ENCODE assay signal across 10 cellular contexts in genomic region chr16:89317101-89317671, GRCh38.
A peak's percentile ranks its signal among the peaks of the same experiment; 100 is the strongest.
DNase-seq lines count a peak whose midpoint lies in the region; ATAC-seq and TF ChIP-seq lines count a peak whose summit lies in the region.
"Had no signal": no experiment of that assay in that cellular context is flagged by ENCODE, and none has a peak within 500 bp of the region (broad histone marks: within the 10 kb centered on the region; RNA-seq: fewer than 3 reads in every experiment).

No MANE protein-coding gene starts in this region.

- H3K27ac ChIP-seq in BLaER1, result peak overlapping the region; percentile 49

- ATAC-seq in mucosa of descending colon (peak; percentile 50), HG03457 (IDR thresholded peaks at IDR 0.05; ENCODE audit: unreplicated experiment) (no peak), HG02623 (IDR thresholded peaks at IDR 0.05; ENCODE audit: unreplicated experiment) (no peak), GM21381 (IDR thresholded peaks at IDR 0.05; ENCODE audit: unreplicated experiment) (no peak)

- H3K36me3 ChIP-seq in BLaER1 (peaks cover 65% of the 10 kb centered on the region), mucosa of descending colon (ENCODE audit: low read depth) (no peaks in the 10 kb centered on the region)

- no peak for DNase-seq in HFFc6
- peak in 1 of 3 donors; percentile 71 for DNase-seq in mucosa of descending colon
- DNase-seq in iPS-NIHi11 (ENCODE audit: low spot score), result no peak
- DNase-seq: hypothalamus, NCI-H1694 treated with DMSO at 0.1 percent for 48 hours had no signal

- H3K4me3 ChIP-seq in BLaER1, result no peak overlapping the region
- H3K4me3 ChIP-seq in mucosa of descending colon, result no peak overlapping the region

- intact Hi-C loops in mucosa of descending colon (cut with DNase I, micrococcal nuclease), result no loop called here

- H3K4me3 Mint-ChIP-seq in HFFc6 (peak overlapping the region; percentile 77), brain (no peak overlapping the region)

- peaks cover 100% of the 10 kb centered on the region for H4K20me1 ChIP-seq in BLaER1

- TF ChIP-seq CTCF in HFFc6 (IDR thresholded peaks at IDR 0.05), result no peak
- TF ChIP-seq CTCF in brain (conservative IDR thresholded peaks at IDR 0.05), result no peak
- TF ChIP-seq CTCF in mucosa of descending colon (IDR thresholded peaks at IDR 0.05), result no peak

- H3K27me3 Mint-ChIP-seq in HFFc6 (ENCODE audit: insufficient read depth) (peaks cover 11% of the 10 kb centered on the region), brain (no peaks in the 10 kb centered on the region)

- H3K9me3 ChIP-seq in BLaER1, result no peaks in the 10 kb centered on the region
- no peaks in the 10 kb centered on the region for H3K9me3 ChIP-seq in mucosa of descending colon

- H3K4me2 ChIP-seq in BLaER1, result peak overlapping the region; percentile 77

- H3K4me1 ChIP-seq in BLaER1 (peaks cover 90% of the 10 kb centered on the region), mucosa of descending colon (ENCODE audit: low read depth) (peaks cover 72% of the 10 kb centered on the region)

- H3K9ac ChIP-seq in BLaER1, result peak overlapping the region; percentile 64

- H3K27ac Mint-ChIP-seq in HFFc6 (peak overlapping the region; percentile 99), brain (peak overlapping the region in 4 of 5 experiments; percentile 15 to 79 (median 46))

- H3K36me3 Mint-ChIP-seq in HFFc6 (ENCODE audit: low read depth) (peaks cover 47% of the 10 kb centered on the region), brain (peaks cover 20% of the 10 kb centered on the region)

- peaks cover 88% of the 10 kb centered on the region for H3K4me1 Mint-ChIP-seq in HFFc6 (ENCODE audit: low read depth)
- peaks cover 82% of the 10 kb centered on the region for H3K4me1 Mint-ChIP-seq in brain

- no peaks in the 10 kb centered on the region for H3K27me3 ChIP-seq in BLaER1

- H3K9me3 Mint-ChIP-seq in HFFc6, result peaks cover 8% of the 10 kb centered on the region
- H3K9me3 Mint-ChIP-seq in brain, result no peaks in the 10 kb centered on the region
